21 cellular contexts compared by ENCODE assay signal in genomic region chr4:153117554-153117953, GRCh38.
"Had no signal": no experiment of that assay in that cellular context is flagged by ENCODE, and none has a peak within 500 bp of the region (broad histone marks: within the 10 kb centered on the region; RNA-seq: fewer than 3 reads in every experiment).

No MANE protein-coding gene starts in this region.

- H3K36me3 ChIP-seq: cardiac muscle cell, neutrophil, ovary, prostate gland, spleen, upper lobe of left lung had no signal

- H3K4me3 ChIP-seq: body of pancreas, cardiac muscle cell, ovary, prostate gland, spleen, upper lobe of left lung had no signal

- H3K4me3 Mint-ChIP-seq: activated B cell treated with CpG ODN at 0.5 μM for 24 hours; activated CD4-positive, alpha-beta T cell treated with anti-CD3 and anti-CD28 coated beads for 36 hours; activated T-cell treated with anti-CD3 and anti-CD28 coated beads, Interleukin-2, amount 50 U/mL, for 4 hours; dendritic cell treated with granulocyte-macrophage colony-stimulating factor and Interleukin-4, amounts not matched to agents 40 ng/mL and 50 ng/mL, for 4 days; T-helper 17 cell had no signal

- H3K36me3 Mint-ChIP-seq: activated naive CD4-positive, alpha-beta T cell treated with anti-CD3 and anti-CD28 coated beads, Interleukin-2, amount 10 ng/mL, durations not matched to agents 7 days and 5 days; naive B cell had no signal

- ATAC-seq: activated CD4-positive, alpha-beta T cell treated with anti-CD3 and anti-CD28 coated beads for 36 hours; activated T-cell treated with anti-CD3 and anti-CD28 coated beads, Interleukin-2, amount 50 U/mL, for 4 hours; body of pancreas; foreskin keratinocyte; left colon; T-helper 17 cell had no signal

- DNase-seq: activated B cell treated with CpG ODN at 0.5 μM for 24 hours; activated CD4-positive, alpha-beta T cell treated with anti-CD3 and anti-CD28 coated beads for 36 hours; activated CD4-positive, alpha-beta T cell treated with anti-CD3 and anti-CD28 coated beads, Interleukin-2, amount 50 U/mL, for 4 hours; activated naive CD4-positive, alpha-beta T cell treated with anti-CD3 and anti-CD28 coated beads, Interleukin-2, amount 10 ng/mL, durations not matched to agents 7 days and 5 days; activated T-cell treated with anti-CD3 and anti-CD28 coated beads, Interleukin-2, amount 50 U/mL, for 4 hours; anterior cingulate cortex; body of pancreas; effector CD8-positive, alpha-beta T cell; foreskin keratinocyte; left colon; naive B cell; ovary; spleen; stimulated activated CD4-positive, alpha-beta T cell treated with anti-CD3 and anti-CD28 coated beads, Interleukin-4, amount 100 ng/mL, for 24 hours; stimulated activated naive CD4-positive, alpha-beta T cell treated with Interleukin-2 at 50 U/mL for 16 hours; T-helper 17 cell; upper lobe of left lung had no signal

- H3K9me3 Mint-ChIP-seq: activated B cell treated with CpG ODN at 0.5 μM for 24 hours; activated naive CD4-positive, alpha-beta T cell treated with anti-CD3 and anti-CD28 coated beads, Interleukin-2, amount 10 ng/mL, durations not matched to agents 7 days and 5 days; activated T-cell treated with anti-CD3 and anti-CD28 coated beads, Interleukin-2, amount 50 U/mL, for 4 hours; dendritic cell treated with granulocyte-macrophage colony-stimulating factor and Interleukin-4, amounts not matched to agents 40 ng/mL and 50 ng/mL, for 4 days; naive B cell had no signal

- H3K27me3 ChIP-seq: body of pancreas, cardiac muscle cell, ovary, spleen, upper lobe of left lung had no signal

- H3K9me3 ChIP-seq: body of pancreas, neutrophil, ovary, prostate gland, spleen, upper lobe of left lung had no signal

- H3K27me3 Mint-ChIP-seq: activated B cell treated with CpG ODN at 0.5 μM for 24 hours; activated CD4-positive, alpha-beta T cell treated with anti-CD3 and anti-CD28 coated beads for 36 hours; activated naive CD4-positive, alpha-beta T cell treated with anti-CD3 and anti-CD28 coated beads, Interleukin-2, amount 10 ng/mL, durations not matched to agents 7 days and 5 days; dendritic cell treated with granulocyte-macrophage colony-stimulating factor and Interleukin-4, amounts not matched to agents 40 ng/mL and 50 ng/mL, for 4 days; naive B cell; T-helper 17 cell had no signal

- H3K27ac Mint-ChIP-seq: activated B cell treated with CpG ODN at 0.5 μM for 24 hours; activated CD4-positive, alpha-beta T cell treated with anti-CD3 and anti-CD28 coated beads for 36 hours; activated naive CD4-positive, alpha-beta T cell treated with anti-CD3 and anti-CD28 coated beads, Interleukin-2, amount 10 ng/mL, durations not matched to agents 7 days and 5 days; dendritic cell treated with granulocyte-macrophage colony-stimulating factor and Interleukin-4, amounts not matched to agents 40 ng/mL and 50 ng/mL, for 4 days had no signal

- H3K27ac ChIP-seq: body of pancreas, cardiac muscle cell, foreskin keratinocyte, neutrophil, ovary, prostate gland, upper lobe of left lung had no signal
